ENCODE assay signal across 23 cellular contexts in genomic region chr6:42086665-42087050, GRCh38. TPM values are rescaled to one million over a fixed set of nuclear protein-coding genes. Genes with fewer than 3 reads are reported as not detected.
"Had no signal": no experiment of that assay in that cellular context is flagged by ENCODE, and none has a peak within 500 bp of the region (broad histone marks: within the 10 kb centered on the region; RNA-seq: fewer than 3 reads in every experiment).

No MANE protein-coding gene starts in this region.

- H3K27me3 ChIP-seq: body of pancreas, esophagus squamous epithelium, gastrocnemius medialis, neural progenitor cell, tibial nerve, uterus had no signal

- H3K36me3 ChIP-seq: neural progenitor cell, uterus had no signal

- H3K4me3 ChIP-seq: body of pancreas, esophagus squamous epithelium, gastrocnemius medialis, lower lobe of right lung, neural progenitor cell, tibial nerve, uterus had no signal

- H3K9ac ChIP-seq: neural progenitor cell had no signal

- ATAC-seq: naive thymus-derived CD4-positive, alpha-beta T cell; stimulated activated naive CD8-positive, alpha-beta T cell treated with anti-CD3 and anti-CD28 coated beads, Interleukin-15, Interleukin-2, amounts not matched to agents 100 U/mL and 50 U/mL, for 24 hours; T-helper 17 cell had no signal

- H3K27ac ChIP-seq: body of pancreas, lower lobe of right lung, neural progenitor cell, tibial nerve, uterus had no signal

- H3K9me3 ChIP-seq: body of pancreas, esophagus squamous epithelium, gastrocnemius medialis, lower lobe of right lung, tibial nerve, uterus had no signal

- H2AFZ ChIP-seq: neural progenitor cell had no signal

- H3K4me2 ChIP-seq: neural progenitor cell had no signal

- H3K4me1 ChIP-seq: lower lobe of right lung, neural progenitor cell, tibial nerve, uterus had no signal

- DNase-seq: activated B cell treated with CpG ODN at 0.5 μM for 24 hours; activated CD4-positive, alpha-beta memory T cell treated with anti-CD3 and anti-CD28 coated beads for 36 hours; activated CD4-positive, alpha-beta T cell treated with anti-CD3 and anti-CD28 coated beads for 4 hours; activated effector memory CD4-positive, alpha-beta T cell treated with anti-CD3 and anti-CD28 coated beads, Interleukin-2, amount 50 U/mL, for 16 hours; activated naive CD4-positive, alpha-beta T cell treated with anti-CD3 and anti-CD28 coated beads, Interleukin-2, amount 10 ng/mL, durations not matched to agents 7 days and 5 days; anterior cingulate cortex; caudate nucleus; effector memory CD4-positive, alpha-beta T cell; esophagus squamous epithelium; gastrocnemius medialis; islet precursor cell; left colon; lower lobe of right lung; naive thymus-derived CD4-positive, alpha-beta T cell; retina; stimulated activated CD4-positive, alpha-beta T cell treated with anti-CD3 and anti-CD28 coated beads, Interleukin-4, amount 100 ng/mL, for 24 hours; stimulated activated naive CD8-positive, alpha-beta T cell treated with anti-CD3 and anti-CD28 coated beads, Interleukin-15, Interleukin-2, amounts not matched to agents 100 U/mL and 50 U/mL, for 24 hours; substantia nigra; T-helper 17 cell; uterus had no signal

RNA-seq across cellular contexts. Expression of gene C6orf132, which starts 55.8 kb away (rescaled TPM):
- total RNA-seq: activated B cell treated with CpG ODN at 0.5 μM for 24 hours, T-helper 17 cell had no signal
- polyA plus RNA-seq: naive thymus-derived CD4-positive, alpha-beta T cell had no signal
